Comparison of ENCODE assay signal across 8 cellular contexts in genomic region chr21:38804617-38805281, GRCh38. TPM values are rescaled to one million over a fixed set of nuclear protein-coding genes. Genes with fewer than 3 reads are reported as not detected.
DNase-seq lines count a peak whose midpoint lies in the region; ATAC-seq, FAIRE-seq and TF ChIP-seq lines count a peak whose summit lies in the region.

No MANE protein-coding gene starts in this region.

- DNase-seq in activated gamma-delta T cell (lab: John Stamatoyannopoulos, UW), result peak; percentile 16
- DNase-seq in activated gamma-delta T cell treated with Interleukin-2 at 50 U/mL for 16 hours, result no peak
- DNase-seq in RKO (ENCODE audit: low spot score), result peak; percentile 63
- peak; percentile 58 for DNase-seq in astrocyte (ENCODE audit: low read depth)
- DNase-seq in hepatocyte (ENCODE audit: low spot score), result peak; percentile 88
- peak; percentile 81 to 88 for DNase-seq in psoas muscle
- DNase-seq in middle frontal gyrus (ENCODE audit: extremely low spot score, low spot score), result no peak

- H3K27me3 Mint-ChIP-seq in astrocyte (ENCODE audit: low read depth, unreplicated experiment), result no peaks in the 10 kb centered on the region

- peak overlapping the region; percentile 53 for H3K27ac Mint-ChIP-seq in astrocyte (ENCODE audit: unreplicated experiment)

- no peaks in the 10 kb centered on the region for H3K9me3 ChIP-seq in astrocyte (ENCODE audit: insufficient read depth, low read depth, low read length)
- H3K9me3 ChIP-seq in hepatocyte (ENCODE audit: low read depth), result no peaks in the 10 kb centered on the region
- H3K9me3 ChIP-seq in psoas muscle, result no peaks in the 10 kb centered on the region

- H3K79me2 ChIP-seq in astrocyte (ENCODE audit: insufficient read depth, low read length), result peaks cover 39% of the 10 kb centered on the region
- peaks cover 39% of the 10 kb centered on the region for H3K79me2 ChIP-seq in hepatocyte

- H2AFZ ChIP-seq in astrocyte (ENCODE audit: low read depth, low read length) (peak overlapping the region; percentile 74), hepatocyte (peak overlapping the region; percentile 18)

- TF ChIP-seq CTCF in astrocyte (IDR thresholded peaks at IDR 0.05; ENCODE audit: insufficient read depth, low read depth, low read length) (peak; percentile 22), hepatocyte (IDR thresholded peaks at IDR 0.05; ENCODE audit: poor library complexity) (peak; percentile 53), psoas muscle (IDR thresholded peaks at IDR 0.05) (peak; percentile 64)

- 24% methylated on average over 32 of the region's 32 CpGs for WGBS in hepatocyte (ENCODE audit: low lambda C conversion rate, missing lambda C conversion rate)
- WGBS in psoas muscle, 3 donors, result 23 to 33% (median 24%) methylated on average over 32 of the region's 32 CpGs

- H3K27ac ChIP-seq in astrocyte (ENCODE audit: low read depth, low read length) (peak overlapping the region; percentile 76), hepatocyte (peak overlapping the region; percentile 97), psoas muscle (peak overlapping the region; percentile 96)

- H3K4me1 Mint-ChIP-seq in astrocyte (ENCODE audit: low read depth, unreplicated experiment), result peaks cover 26% of the 10 kb centered on the region

- H3K27me3 ChIP-seq in astrocyte (ENCODE audit: insufficient read depth, low read length), result no peaks in the 10 kb centered on the region
- H3K27me3 ChIP-seq in hepatocyte, result no peaks in the 10 kb centered on the region
- no peaks in the 10 kb centered on the region for H3K27me3 ChIP-seq in psoas muscle (ENCODE audit: insufficient read depth in 3 of 3, low read length in 2 of 3)

- H3K4me3 ChIP-seq in astrocyte (ENCODE audit: insufficient read depth, low read depth, low read length) (peak overlapping the region; percentile 86), hepatocyte (peak overlapping the region; percentile 20), psoas muscle (peak overlapping the region; percentile 76)

- intact Hi-C loops in psoas muscle (cut with DNase I), result loop anchor here (1.0 to 10.0 kb wide), 8 partner anchors 49 to 318 kb away; no protein-coding TSS in a partner anchor

- H3K4me1 ChIP-seq in astrocyte (ENCODE audit: insufficient read depth, low read length), result peaks cover 27% of the 10 kb centered on the region
- H3K4me1 ChIP-seq in hepatocyte (ENCODE audit: insufficient read depth), result peaks cover 25% of the 10 kb centered on the region
- peaks cover 3% of the 10 kb centered on the region for H3K4me1 ChIP-seq in psoas muscle

- H3K36me3 ChIP-seq in astrocyte (ENCODE audit: insufficient read depth, low read length), result no peaks in the 10 kb centered on the region
- H3K36me3 ChIP-seq in hepatocyte (replicated peaks; ENCODE audit: insufficient read depth, low read depth), result no peaks in the 10 kb centered on the region
- peaks cover 2 to 29% of the 10 kb centered on the region in 2 donors for H3K36me3 ChIP-seq in psoas muscle (ENCODE audit: insufficient read depth in 1 of 2, low read depth in 1 of 2)

- FAIRE-seq in astrocyte (lab: Jason Lieb, UNC), result no peak

- ATAC-seq in HG03571 (IDR thresholded peaks at IDR 0.05; ENCODE audit: unreplicated experiment) (peak; percentile 17), psoas muscle (peak; percentile 71 to 85 (median 76))

- H3K36me3 Mint-ChIP-seq in astrocyte (ENCODE audit: low read depth, unreplicated experiment), result peaks cover under 1% of the 10 kb centered on the region

- H4K20me1 ChIP-seq in astrocyte (ENCODE audit: insufficient read depth, low read length) (peaks cover 31% of the 10 kb centered on the region), hepatocyte (ENCODE audit: insufficient read depth, poor library complexity, severe bottlenecking) (peaks cover 23% of the 10 kb centered on the region)

- peak overlapping the region; percentile 94 for H3K9ac ChIP-seq in astrocyte (ENCODE audit: low read length)

- H3K4me3 Mint-ChIP-seq in astrocyte (ENCODE audit: unreplicated experiment), result peak overlapping the region; percentile 80

- no peaks in the 10 kb centered on the region for H3K9me2 ChIP-seq in hepatocyte (replicated peaks; ENCODE audit: insufficient read depth)

- peaks cover 3% of the 10 kb centered on the region for H3K9me3 Mint-ChIP-seq in astrocyte (ENCODE audit: unreplicated experiment)

- H3K4me2 ChIP-seq in astrocyte (ENCODE audit: low read length) (peak overlapping the region; percentile 95), hepatocyte (peak overlapping the region; percentile 89)

RNA-seq across cellular contexts. Expression of gene ETS2, which starts 1.0 kb away (rescaled TPM):
- total RNA-seq in astrocyte (37.0 and 40.3 TPM in 2 replicates), hepatocyte (91.9 and 95.1 TPM in 2 replicates), psoas muscle (100 to 1,000 TPM in 1 of 4 donors, 10 to 100 TPM in 3; 37.0 to 494 (median 96.6) TPM)
- polyA plus RNA-seq in hepatocyte (104 and 106 TPM in 2 replicates), psoas muscle (100 to 1,000 TPM in 1 of 3 donors, 10 to 100 TPM in 2; 43.4 to 115 (median 57.8) TPM)

Comparison
In these comparisons a context has a peak if more than half of its experiments do, and no peak if none do; other contexts are left out.
1. DNase-seq: peak in activated gamma-delta T cell (single experiment), RKO (single experiment), astrocyte (single experiment), hepatocyte (single experiment) and psoas muscle (2 of 2); none in activated gamma-delta T cell treated with Interleukin-2 at 50 U/mL for 16 hours (single experiment) and middle frontal gyrus (single experiment).
2. H3K4me3 ChIP-seq: peak in every context shown above with its lines; median percentile 86 in astrocyte; 76 in psoas muscle; 20 in hepatocyte.
3. Peak in every context shown above with its lines, with median percentiles within 50 percentile points of each other: H3K27ac ChIP-seq and CTCF ChIP-seq.